8 cellular contexts compared by ENCODE assay signal in genomic region chr19:10270616-10271394, GRCh38. TPM values are rescaled to one million over a fixed set of nuclear protein-coding genes. Genes with fewer than 3 reads are reported as not detected.
A peak's percentile ranks its signal among the peaks of the same experiment; 100 is the strongest.
DNase-seq lines count a peak whose midpoint lies in the region; ATAC-seq and TF ChIP-seq lines count a peak whose summit lies in the region.

TSS of gene ICAM1 (plus strand) at chr19:10271120. CDS start at chr19:10271160, 40 bp downstream.

- TF ChIP-seq CTCF in AG10803 (conservative IDR thresholded peaks at IDR 0.05; ENCODE audit: low read length) (no peak), adrenal gland (IDR thresholded peaks at IDR 0.05) (peak in 1 of 6 experiments; percentile 35)

- H3K9me3 ChIP-seq in T-helper 17 cell (ENCODE audit: control insufficient read depth, low read length, poor library complexity, severe bottlenecking), result no peaks in the 10 kb centered on the region
- no peaks in the 10 kb centered on the region for H3K9me3 ChIP-seq in adrenal gland (replicated peaks in 1 of 3)
- H3K9me3 ChIP-seq in iPS DF 6.9 (ENCODE audit: control insufficient read depth, insufficient read depth, low read length), result no peaks in the 10 kb centered on the region

- peaks cover 2% of the 10 kb centered on the region for H3K36me3 Mint-ChIP-seq in T-helper 17 cell (ENCODE audit: low read depth)

- ATAC-seq in GM19023 (IDR thresholded peaks at IDR 0.05; ENCODE audit: unreplicated experiment) (peak; percentile 50), T-helper 17 cell (peak; percentile 68), GM18858 (IDR thresholded peaks at IDR 0.05; ENCODE audit: unreplicated experiment) (no peak)

- H3K36me3 ChIP-seq in adrenal gland (replicated peaks in 1 of 2) (peaks cover 0 to 9% of the 10 kb centered on the region in 2 donors), iPS DF 6.9 (ENCODE audit: control insufficient read depth, insufficient read depth, low read length) (no peaks in the 10 kb centered on the region; the same call in 1 of the 2 replicates)

- WGBS in adrenal gland, 4 donors, result 2 to 5% (median 4%) methylated on average over 12 to 51 of the region's 51 CpGs
- no CpG with 5 or more reads among the region's 51 CpGs for WGBS in iPS DF 6.9 (ENCODE audit: insufficient coverage, insufficient read length)

- TF ChIP-seq POLR2A in adrenal gland (IDR thresholded peaks at IDR 0.05), result peak; percentile 35 to 52

- H3K27ac ChIP-seq in adrenal gland, result peak within 1 kb of the TSS; percentile 64 to 88 (median 74)
- H3K27ac ChIP-seq in iPS DF 6.9 (ENCODE audit: low read length), result no peak within 1 kb of the TSS

- peaks cover 5 to 19% of the 10 kb centered on the region in 2 donors for H3K4me1 ChIP-seq in adrenal gland (replicated peaks in 1 of 2)
- peaks cover 4% of the 10 kb centered on the region; the same call in 1 of the 2 replicates for H3K4me1 ChIP-seq in iPS DF 6.9 (ENCODE audit: control insufficient read depth, insufficient read depth, low read length)

- H3K27me3 Mint-ChIP-seq in T-helper 17 cell, result no peaks in the 10 kb centered on the region

- peaks cover 25% of the 10 kb centered on the region for H3K4me1 Mint-ChIP-seq in T-helper 17 cell

- no peaks in the 10 kb centered on the region for H3K27me3 ChIP-seq in adrenal gland
- peaks cover 10% of the 10 kb centered on the region for H3K27me3 ChIP-seq in iPS DF 6.9 (ENCODE audit: control insufficient read depth, insufficient read depth, low read length)

- peak within 1 kb of the TSS; percentile 93 for H3K27ac Mint-ChIP-seq in T-helper 17 cell

- peak within 1 kb of the TSS; percentile 89 for H3K4me3 Mint-ChIP-seq in T-helper 17 cell

- H3K4me3 ChIP-seq in AG10803 (ENCODE audit: low read length) (peak within 1 kb of the TSS; percentile 40), adrenal gland (peak within 1 kb of the TSS in 3 of 4 donors; percentile 19 to 42 (median 22)), iPS DF 6.9 (ENCODE audit: low read length) (peak within 1 kb of the TSS; percentile 35; the same call in 1 of the 2 replicates), skeletal muscle cell (ENCODE audit: low read depth, low read length) (peak within 1 kb of the TSS; percentile 40)

- peak; percentile 39 for DNase-seq in AG10803 (ENCODE audit: low read depth)
- peak; percentile 67 for DNase-seq in HS-5 (ENCODE audit: low read depth)
- peak; percentile 53 to 63 (median 62) for DNase-seq in T-helper 17 cell
- peak; percentile 69 to 94 (median 84) for DNase-seq in adrenal gland
- no peak for DNase-seq in iPS DF 6.9 (ENCODE audit: low read depth, low spot score)
- DNase-seq in skeletal muscle cell (ENCODE audit: low read depth), result no peak

- intact Hi-C loops in adrenal gland (cut with DNase I), result no loop called here

RNA-seq across cellular contexts. Expression of gene ICAM1, which starts in this region (rescaled TPM):
- total RNA-seq in T-helper 17 cell, result 10 to 100 TPM; 18.7 to 28.1 TPM
- 10 to 100 TPM; 12.2 to 90.4 (median 34.4) TPM for total RNA-seq in adrenal gland
- 10 to 100 TPM in 2 of 3 donors, 1 to 10 TPM in 1; 8.8 to 27.6 (median 13.5) TPM for polyA plus RNA-seq in adrenal gland

Comparison
In these comparisons a context has a peak if more than half of its experiments do, and no peak if none do; other contexts are left out.
1. DNase-seq: peak in AG10803 (single experiment), HS-5 (single experiment), T-helper 17 cell (3 of 3) and adrenal gland (7 of 7); none in iPS DF 6.9 (single experiment) and skeletal muscle cell (single experiment).
2. Peak in every context shown above with its lines, with median percentiles within 50 percentile points of each other: H3K4me3 ChIP-seq.